14 cellular contexts compared by ENCODE assay signal in the genomic region with DNA sequence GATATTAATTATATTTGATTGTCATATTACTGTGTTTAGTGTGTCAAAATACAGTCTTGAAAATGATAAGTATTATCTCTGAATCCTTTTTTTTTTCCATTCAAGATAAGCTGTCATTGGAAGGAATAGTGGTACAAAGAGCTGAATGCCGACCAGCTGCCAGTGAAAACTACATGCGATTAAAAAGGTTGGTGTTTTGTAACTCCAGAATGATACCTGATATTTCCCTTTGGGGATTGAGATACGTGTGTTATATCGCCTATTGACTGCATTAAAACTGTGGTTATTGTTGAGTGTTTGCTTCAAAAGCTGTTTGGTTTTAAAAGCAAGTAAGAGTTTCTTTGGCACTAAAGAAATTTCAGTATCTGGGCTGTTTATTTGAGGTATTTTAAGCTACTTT. TPM values are rescaled to one million over a fixed set of nuclear protein-coding genes. Genes with fewer than 3 reads are reported as not detected.
DNase-seq lines count a peak whose midpoint lies in the region; ATAC-seq, FAIRE-seq and TF ChIP-seq lines count a peak whose summit lies in the region.
"Had no signal": no experiment of that assay in that cellular context is flagged by ENCODE, and none has a peak within 500 bp of the region (broad histone marks: within the 10 kb centered on the region; RNA-seq: fewer than 3 reads in every experiment).

No MANE protein-coding gene starts in this region.

- no peaks in the 10 kb centered on the region for H3K27me3 Mint-ChIP-seq in stimulated activated naive CD8-positive, alpha-beta T cell treated with anti-CD3 and anti-CD28 coated beads, Interleukin-15, amount 100 ng/mL, for 72 hours
- H3K27me3 Mint-ChIP-seq: CD4-positive, CD25-positive, alpha-beta regulatory T cell had no signal

- no peak overlapping the region for H2AFZ ChIP-seq in osteoblast (ENCODE audit: low read length)

- H4K20me1 ChIP-seq in osteoblast (ENCODE audit: insufficient read depth, low read length): no peaks in the 10 kb centered on the region

- no peak for TF ChIP-seq POLR2A in GM12892 (IDR thresholded peaks at IDR 0.05; ENCODE audit: low read depth, low read length)

- peak; percentile 65 for DNase-seq in DMS79 treated with DMSO at 0.1 percent for 48 hours (lab: John Stamatoyannopoulos, UW)
- peak; percentile 62 for DNase-seq in NCI-H2171 (lab: John Stamatoyannopoulos, UW)
- peak; percentile 53 for DNase-seq in choroid plexus epithelial cell (ENCODE audit: low read depth)
- DNase-seq in osteoblast (ENCODE audit: insufficient read length, low spot score, missing footprints): no peak
- no peak for DNase-seq in stimulated activated naive CD8-positive, alpha-beta T cell treated with anti-CD3 and anti-CD28 coated beads, Interleukin-15, amount 100 ng/mL, for 72 hours
- DNase-seq in GM12892 (ENCODE audit: insufficient read length): no peak
- DNase-seq in KG1 (lab: John Stamatoyannopoulos, UW): no peak
- DNase-seq: activated CD4-positive, CD25-positive, alpha-beta regulatory T cell; activated gamma-delta T cell treated with Interleukin-2 at 50 U/mL for 16 hours; CD4-positive, CD25-positive, alpha-beta regulatory T cell had no signal

- H3K9me3 ChIP-seq in osteoblast (ENCODE audit: low read depth, low read length): no peaks in the 10 kb centered on the region

- no peak for FAIRE-seq in GM12892 (lab: Jason Lieb, UNC)
- FAIRE-seq: GM12878 had no signal

- no peak overlapping the region for H3K27ac Mint-ChIP-seq in stimulated activated naive CD8-positive, alpha-beta T cell treated with anti-CD3 and anti-CD28 coated beads, Interleukin-15, amount 100 ng/mL, for 72 hours
- H3K27ac Mint-ChIP-seq: CD4-positive, CD25-positive, alpha-beta regulatory T cell had no signal

- H3K4me1 Mint-ChIP-seq in stimulated activated naive CD8-positive, alpha-beta T cell treated with anti-CD3 and anti-CD28 coated beads, Interleukin-15, amount 100 ng/mL, for 72 hours: peaks cover 24% of the 10 kb centered on the region

- H3K4me3 ChIP-seq in choroid plexus epithelial cell (ENCODE audit: low read depth, low read length) (no peak overlapping the region), osteoblast (ENCODE audit: insufficient read depth, low read length) (no peak overlapping the region)
- H3K4me3 ChIP-seq: GM12878 had no signal

- H3K79me2 ChIP-seq in osteoblast (ENCODE audit: insufficient read depth, low read length): peaks cover 17% of the 10 kb centered on the region

- ATAC-seq in stimulated activated naive CD8-positive, alpha-beta T cell treated with anti-CD3 and anti-CD28 coated beads, Interleukin-15, amount 100 ng/mL, for 72 hours: no peak
- no peak for ATAC-seq in HG03097 (IDR thresholded peaks at IDR 0.05; ENCODE audit: low FRiP score, unreplicated experiment)

- H3K4me3 Mint-ChIP-seq in stimulated activated naive CD8-positive, alpha-beta T cell treated with anti-CD3 and anti-CD28 coated beads, Interleukin-15, amount 100 ng/mL, for 72 hours: no peak overlapping the region
- H3K4me3 Mint-ChIP-seq: CD4-positive, CD25-positive, alpha-beta regulatory T cell had no signal

- H3K27ac ChIP-seq in osteoblast (ENCODE audit: low read depth, low read length): peak overlapping the region; percentile 83

- H3K4me1 ChIP-seq in osteoblast (ENCODE audit: insufficient read depth, low read length): peaks cover 35% of the 10 kb centered on the region

- no peaks in the 10 kb centered on the region for H3K9me3 Mint-ChIP-seq in stimulated activated naive CD8-positive, alpha-beta T cell treated with anti-CD3 and anti-CD28 coated beads, Interleukin-15, amount 100 ng/mL, for 72 hours
- H3K9me3 Mint-ChIP-seq: CD4-positive, CD25-positive, alpha-beta regulatory T cell had no signal

- peak overlapping the region; percentile 70 for H3K4me2 ChIP-seq in osteoblast (ENCODE audit: insufficient read depth, low read length)

- peaks cover 11% of the 10 kb centered on the region for H3K36me3 ChIP-seq in osteoblast (ENCODE audit: insufficient read depth, low read length)

- TF ChIP-seq CTCF in choroid plexus epithelial cell (conservative IDR thresholded peaks at IDR 0.05; ENCODE audit: low read depth, low read length) (no peak), osteoblast (IDR thresholded peaks at IDR 0.05; ENCODE audit: extremely low read depth, low read depth, low read length) (no peak)

- H3K27me3 ChIP-seq in osteoblast (ENCODE audit: insufficient read depth, low read length): no peaks in the 10 kb centered on the region

RNA-seq across cellular contexts. Expression of a gene that starts 6.5 kb away (rescaled TPM):
- total RNA-seq in osteoblast: under 0.01 TPM in 2 replicates
- polyA plus RNA-seq in GM12892 (2012; ENCODE audit: missing spikeins): 0.40 TPM
- total RNA-seq: CD4-positive, CD25-positive, alpha-beta regulatory T cell; GM12878; kidney epithelial cell; pulmonary artery endothelial cell had no signal

Comparison
In these comparisons a context has a peak if more than half of its experiments do, and no peak if none do; other contexts are left out.
1. DNase-seq: peak in DMS79 treated with DMSO at 0.1 percent for 48 hours (single experiment), NCI-H2171 (single experiment) and choroid plexus epithelial cell (single experiment); none in osteoblast (single experiment), stimulated activated naive CD8-positive, alpha-beta T cell treated with anti-CD3 and anti-CD28 coated beads, Interleukin-15, amount 100 ng/mL, for 72 hours (0 of 2), GM12892 (single experiment) and KG1 (single experiment).